ENCODE assay signal across 9 cellular contexts in genomic region chr22:46006379-46007002, GRCh38. TPM values are rescaled to one million over a fixed set of nuclear protein-coding genes. Genes with fewer than 3 reads are reported as not detected.
DNase-seq lines count a peak whose midpoint lies in the region; ATAC-seq, FAIRE-seq and TF ChIP-seq lines count a peak whose summit lies in the region.
"Had no signal": no experiment of that assay in that cellular context is flagged by ENCODE, and none has a peak within 500 bp of the region (broad histone marks: within the 10 kb centered on the region; RNA-seq: fewer than 3 reads in every experiment).

No MANE protein-coding gene starts in this region.

- H3K9me1 ChIP-seq in keratinocyte (ENCODE audit: control insufficient read depth, extremely low read depth, insufficient read depth, low read length): no peaks in the 10 kb centered on the region

- dilution Hi-C loops in keratinocyte (cut with MboI; ENCODE audit: extremely low pct_ligation_motif_present, low sequenced_read_pairs): no loop called here

- H3K9me3 ChIP-seq in keratinocyte (ENCODE audit: control insufficient read depth, low read depth, low read length): no peaks in the 10 kb centered on the region

- FAIRE-seq in keratinocyte (lab: Jason Lieb, UNC): peak; percentile 58
- FAIRE-seq: G401.6 had no signal

- peak overlapping the region; percentile 40 for H2AFZ ChIP-seq in keratinocyte (ENCODE audit: control insufficient read depth, low read length)

- peak overlapping the region; percentile 90 for H3K4me2 ChIP-seq in keratinocyte (ENCODE audit: control insufficient read depth, extremely low read depth, insufficient read depth, low read depth, low read length)

- ATAC-seq in GM21360 (IDR thresholded peaks at IDR 0.05; ENCODE audit: unreplicated experiment): no peak

- no peaks in the 10 kb centered on the region for H3K27me3 ChIP-seq in keratinocyte (ENCODE audit: control insufficient read depth, extremely low read depth, insufficient read depth, low read length)

- H3K4me1 ChIP-seq in keratinocyte (ENCODE audit: control insufficient read depth, extremely low read depth, insufficient read depth, low read length): peaks cover 38% of the 10 kb centered on the region

- peak overlapping the region; percentile 22 to 64 (median 53) for H3K4me3 ChIP-seq in keratinocyte (ENCODE audit: control insufficient read depth in 2 of 3, extremely low read depth in 1 of 3, insufficient read depth in 2 of 3, low read depth in 1 of 3, low read length in 3 of 3)

- H3K36me3 ChIP-seq in keratinocyte (ENCODE audit: control insufficient read depth in 2 of 2, extremely low read depth in 1 of 2, insufficient read depth in 2 of 2, low read length in 2 of 2): no peaks in the 10 kb centered on the region

- no peaks in the 10 kb centered on the region for H3K79me2 ChIP-seq in keratinocyte (ENCODE audit: control insufficient read depth, insufficient read depth, low read length)

- DNase-seq in NCI-H1436 (lab: John Stamatoyannopoulos, UW): peak; percentile 82
- DNase-seq in NCI-H1436 treated with DMSO at 0.1 percent for 48 hours (lab: John Stamatoyannopoulos, UW): no peak
- peak; percentile 69 for DNase-seq in NCI-H2171 (lab: John Stamatoyannopoulos, UW)
- DNase-seq in activated CD4-positive, CD25-positive, alpha-beta regulatory T cell treated with anti-CD3 and anti-CD28 coated beads, Interleukin-2, amount 50 U/mL, for 72 hours: peak; percentile 92
- DNase-seq in caudate nucleus (lab: John Stamatoyannopoulos, UW): peak in 60 of 61 donors; percentile 23 to 94 (median 83)
- DNase-seq in keratinocyte (ENCODE audit: low read depth, low spot score): no peak
- peak; percentile 89 for DNase-seq in stimulated activated CD4-positive, alpha-beta T cell treated with anti-CD3 and anti-CD28 coated beads, Interleukin-12 subunit alpha, Interleukin-12 subunit beta, amount 100 ng/mL, for 4 hours

- peak overlapping the region; percentile 93 for H3K9ac ChIP-seq in keratinocyte (ENCODE audit: control insufficient read depth, extremely low read depth, insufficient read depth, low read length)

- no peaks in the 10 kb centered on the region for H4K20me1 ChIP-seq in keratinocyte (ENCODE audit: control insufficient read depth, extremely low read depth, insufficient read depth, low read length)

- peak; percentile 80 to 93 (median 87) for TF ChIP-seq CTCF in keratinocyte (optimal IDR thresholded peaks at IDR 0.05 in 1 of 3, IDR thresholded peaks at IDR 0.05 in 1 of 3, conservative IDR thresholded peaks at IDR 0.05 in 1 of 3; ENCODE audit: extremely low read depth in 1 of 3, insufficient read depth in 2 of 3, low read length in 3 of 3)

- peak overlapping the region; percentile 77 for H3K27ac ChIP-seq in caudate nucleus (ENCODE audit: low read depth, low read length)
- H3K27ac ChIP-seq in keratinocyte (ENCODE audit: control insufficient read depth, insufficient read depth, low read length): peak overlapping the region; percentile 98

RNA-seq across cellular contexts. Expression of gene WNT7B, which starts 29.5 kb away (rescaled TPM):
- polyA plus RNA-seq in keratinocyte: 1.5 to 1.7 TPM (median 1.7 TPM) in 3 replicates
- 3.7 TPM for polyA plus RNA-seq in keratinocyte (2011; ENCODE audit: low read depth)
- 0.84 and 1.9 TPM in 2 replicates for polyA plus RNA-seq in keratinocyte (2011; cell fraction: cytosol; rRNA removed)
- 1.7 and 2.4 TPM in 2 replicates for polyA plus RNA-seq in keratinocyte (2011; cell fraction: nucleus; rRNA removed)
- polyA plus RNA-seq in keratinocyte (2012; ENCODE audit: low replicate concordance): 6.6 and 6.8 TPM in 2 replicates
- 1.9 to 4.9 TPM (median 3.9 TPM) in 3 replicates for polyA minus RNA-seq in keratinocyte
- polyA minus RNA-seq in keratinocyte (2011; cell fraction: cytosol; rRNA and poly(A)+ RNA removed): 5.0 TPM
- 3.7 and 7.1 TPM in 2 replicates for polyA minus RNA-seq in keratinocyte (2011; cell fraction: nucleus; rRNA and poly(A)+ RNA removed)

Comparison
In these comparisons a context has a peak if more than half of its experiments do, and no peak if none do; other contexts are left out.
1. DNase-seq: peak in NCI-H1436 (single experiment), NCI-H2171 (single experiment), activated CD4-positive, CD25-positive, alpha-beta regulatory T cell treated with anti-CD3 and anti-CD28 coated beads, Interleukin-2, amount 50 U/mL, for 72 hours (single experiment), caudate nucleus (60 of 61) and stimulated activated CD4-positive, alpha-beta T cell treated with anti-CD3 and anti-CD28 coated beads, Interleukin-12 subunit alpha, Interleukin-12 subunit beta, amount 100 ng/mL, for 4 hours (single experiment); none in NCI-H1436 treated with DMSO at 0.1 percent for 48 hours (single experiment) and keratinocyte (single experiment).